ENCODE assay signal across 14 cellular contexts in the genomic region with DNA sequence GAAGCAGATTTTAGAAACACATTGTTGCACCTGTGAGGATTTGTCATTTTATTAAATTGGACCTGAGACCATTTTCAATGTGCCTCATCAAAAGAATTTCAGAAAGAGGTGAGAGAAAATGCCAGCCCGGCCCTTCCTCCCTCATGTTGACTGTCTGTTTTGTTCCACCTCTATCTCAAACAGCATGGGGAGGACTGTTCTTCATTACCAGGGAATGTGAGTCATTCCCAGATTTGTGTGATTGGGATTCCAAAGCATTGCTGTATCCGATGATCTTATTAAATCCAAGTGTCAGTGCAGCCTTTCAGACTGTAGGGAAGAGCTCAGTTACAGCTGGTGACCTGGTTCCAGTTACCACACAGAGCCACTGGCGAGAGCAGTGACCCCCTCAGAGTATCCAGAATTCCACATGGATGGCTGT. TPM values are rescaled to one million over a fixed set of nuclear protein-coding genes. Genes with fewer than 3 reads are reported as not detected.
DNase-seq lines count a peak whose midpoint lies in the region; ATAC-seq and TF ChIP-seq lines count a peak whose summit lies in the region.
"Had no signal": no experiment of that assay in that cellular context is flagged by ENCODE, and none has a peak within 500 bp of the region (broad histone marks: within the 10 kb centered on the region; RNA-seq: fewer than 3 reads in every experiment).

No MANE protein-coding gene starts in this region.

- no peak for TF ChIP-seq POLR2A in esophagus muscularis mucosa (IDR thresholded peaks at IDR 0.05; ENCODE audit: low read depth)
- TF ChIP-seq POLR2A in upper lobe of left lung (IDR thresholded peaks at IDR 0.05): no peak

- WGBS in esophagus muscularis mucosa: 45% methylated on average over 3 of the region's 3 CpGs
- WGBS in mesodermal cell (ENCODE audit: insufficient coverage in 2 of 2), 2 experiments: 88 to 89% methylated on average over 2 to 3 of the region's 3 CpGs
- 67 to 85% methylated on average over 3 of the region's 3 CpGs for WGBS in upper lobe of left lung, 2 donors

- peak overlapping the region; percentile 38 to 60 (median 56) for H3K27ac ChIP-seq in esophagus muscularis mucosa (replicated peaks in 1 of 4)
- peak overlapping the region; percentile 51 for H3K27ac ChIP-seq in mesodermal cell (ENCODE audit: low read depth, low read length, severe bottlenecking)
- H3K27ac ChIP-seq in upper lobe of left lung: peak overlapping the region in 3 of 4 donors; percentile 10 to 37 (median 23)

- ATAC-seq in upper lobe of left lung (ENCODE audit: low FRiP score in 2 of 2) (peak; percentile 54 to 90), HG02763 (IDR thresholded peaks at IDR 0.05; ENCODE audit: unreplicated experiment) (no peak), HG03432 (IDR thresholded peaks at IDR 0.05; ENCODE audit: unreplicated experiment) (no peak)

- TF ChIP-seq CTCF in esophagus muscularis mucosa (IDR thresholded peaks at IDR 0.05) (no peak), upper lobe of left lung (IDR thresholded peaks at IDR 0.05) (no peak)

- no peak for TF ChIP-seq EP300 in esophagus muscularis mucosa (IDR thresholded peaks at IDR 0.05)
- no peak for TF ChIP-seq EP300 in upper lobe of left lung (IDR thresholded peaks at IDR 0.05)

- H3K4me3 ChIP-seq in esophagus muscularis mucosa (no peak overlapping the region), mesodermal cell (ENCODE audit: extremely low read depth, insufficient read depth, low read length, poor library complexity, severe bottlenecking) (no peak overlapping the region), upper lobe of left lung (no peak overlapping the region)

- H3K36me3 ChIP-seq in esophagus muscularis mucosa (peaks cover 0 to 8% (median 2%) of the 10 kb centered on the region in 4 donors), mesodermal cell (ENCODE audit: control insufficient read depth, insufficient read depth, low read length) (no peaks in the 10 kb centered on the region), upper lobe of left lung (peaks cover 0 to 10% (median 0%) of the 10 kb centered on the region in 4 donors)

- H3K9me3 ChIP-seq in esophagus muscularis mucosa (no peaks in the 10 kb centered on the region), mesodermal cell (ENCODE audit: control insufficient read depth, low read length) (no peaks in the 10 kb centered on the region), upper lobe of left lung (no peaks in the 10 kb centered on the region)

- intact Hi-C loops in esophagus muscularis mucosa (cut with DNase I): no loop called here

- H3K27me3 ChIP-seq in esophagus muscularis mucosa (no peaks in the 10 kb centered on the region), upper lobe of left lung (no peaks in the 10 kb centered on the region)

- H3K4me1 ChIP-seq in esophagus muscularis mucosa (peaks cover 17 to 25% (median 21%) of the 10 kb centered on the region in 4 donors), mesodermal cell (ENCODE audit: control insufficient read depth, insufficient read depth, low read length, poor library complexity, severe bottlenecking) (peaks cover 21% of the 10 kb centered on the region), upper lobe of left lung (peaks cover 6 to 11% (median 9%) of the 10 kb centered on the region in 4 donors)

- DNase-seq in HT1080 (ENCODE audit: low read depth) (peak; percentile 26), esophagus muscularis mucosa (ENCODE audit: extremely low spot score) (no peak), upper lobe of left lung (no peak), GDM1 (lab: John Stamatoyannopoulos, UW) (no peak)
- DNase-seq: activated CD8-positive, alpha-beta memory T cell treated with anti-CD3 and anti-CD28 coated beads for 24 hours; NCI-H187 treated with DMSO at 0.1 percent for 48 hours; OCI-M1; T-helper 9 cell had no signal

RNA-seq across cellular contexts. Expression of a gene that starts 20.7 kb away (rescaled TPM):
- 0.92 and 2.7 TPM in 2 replicates for total RNA-seq in HT1080 (2014; rRNA removed; shearing (Covaris generic))
- 3.3 and 4.3 TPM in 2 replicates for polyA plus RNA-seq in HT1080 (2015; cell fraction: cytosol; rRNA removed)
- polyA plus RNA-seq in HT1080 (2015; cell fraction: nucleus; rRNA removed): 1.9 and 3.5 TPM in 2 replicates
- total RNA-seq in esophagus muscularis mucosa: 10 to 100 TPM in 3 of 4 donors, 1 to 10 TPM in 1; 8.7 to 14.6 (median 12.4) TPM
- 21.5 TPM for polyA plus RNA-seq in mesodermal cell (2013, experiment 1 of 2)
- 15.1 TPM for polyA plus RNA-seq in mesodermal cell (2013, experiment 2 of 2)
- total RNA-seq in upper lobe of left lung: 10 to 100 TPM in 5 of 6 donors, 1 to 10 TPM in 1; 8.4 to 24.3 (median 15.9) TPM

RNA-seq across cellular contexts. Expression of a gene that starts 31.9 kb away (rescaled TPM):
- total RNA-seq in HT1080 (2014; rRNA removed; shearing (Covaris generic)): not detected in 2 replicates
- not detected in 2 replicates for polyA plus RNA-seq in HT1080 (2015; cell fraction: cytosol; rRNA removed)
- polyA plus RNA-seq in HT1080 (2015; cell fraction: nucleus; rRNA removed): not detected in 2 replicates
- total RNA-seq in esophagus muscularis mucosa (not detected), upper lobe of left lung (not detected)
- not detected for polyA plus RNA-seq in mesodermal cell (2013, experiment 1 of 2)
- polyA plus RNA-seq in mesodermal cell (2013, experiment 2 of 2): not detected
- total RNA-seq: endothelial cell of umbilical vein, kidney epithelial cell, pulmonary artery endothelial cell had no signal
- polyA plus RNA-seq: endothelial cell of umbilical vein had no signal

Comparison
In these comparisons a context has a peak if more than half of its experiments do, and no peak if none do; other contexts are left out.
1. ATAC-seq: peak in upper lobe of left lung (2 of 2); none in HG02763 (single experiment) and HG03432 (single experiment).
2. Peak in every context shown above with its lines, with median percentiles within 50 percentile points of each other: H3K27ac ChIP-seq.